In genomic region chr10:8216893-8217292, GRCh38 we compare ENCODE assay signal across 25 cellular contexts.
"Had no signal": no experiment of that assay in that cellular context is flagged by ENCODE, and none has a peak within 500 bp of the region (broad histone marks: within the 10 kb centered on the region; RNA-seq: fewer than 3 reads in every experiment).

No MANE protein-coding gene starts in this region.

- DNase-seq: colonic mucosa; effector CD8-positive, alpha-beta T cell; foreskin keratinocyte; heart left ventricle; hippocampal formation; islet precursor cell; kidney glomerular epithelial cell; left ventricle myocardium superior; lower lobe of right lung; right lobe of liver; small intestine; stimulated activated CD4-positive, alpha-beta T cell treated with anti-CD3 and anti-CD28 coated beads, Interleukin-15, amount 100 ng/mL, for 24 hours; stimulated activated CD4-positive, alpha-beta T cell treated with anti-CD3 and anti-CD28 coated beads, Interleukin-2, amount 100 ng/mL, for 48 hours; stimulated activated naive B cell treated with anti-CD40 and anti-IgM and Interleukin-4, amounts not matched to agents 10 μg/mL and 1 μg/mL and 100 μg/mL, for 72 hours; transverse colon had no signal

- H3K27ac ChIP-seq: colonic mucosa, esophagus muscularis mucosa, foreskin keratinocyte, gastroesophageal sphincter, heart left ventricle, lower lobe of right lung, neural progenitor cell, parathyroid adenoma, right lobe of liver, thoracic aorta, transverse colon, vagina had no signal

- H3K4me3 ChIP-seq: colonic mucosa, esophagus muscularis mucosa, gastroesophageal sphincter, heart left ventricle, lower lobe of right lung, neural progenitor cell, right lobe of liver, thoracic aorta, transverse colon, vagina had no signal

- H3K4me1 ChIP-seq: colonic mucosa, esophagus muscularis mucosa, foreskin keratinocyte, gastroesophageal sphincter, lower lobe of right lung, neural progenitor cell, parathyroid adenoma, right lobe of liver, transverse colon, vagina had no signal

- H3K9me3 Mint-ChIP-seq: dendritic cell treated with granulocyte-macrophage colony-stimulating factor and Interleukin-4, amounts not matched to agents 40 ng/mL and 50 ng/mL, for 4 days; nephron; neural progenitor cell; stimulated activated naive CD8-positive, alpha-beta T cell treated with anti-CD3 and anti-CD28 coated beads, Interleukin-15, Interleukin-2, amounts not matched to agents 100 ng/mL and 50 ng/mL, for 24 hours had no signal

- H3K27me3 ChIP-seq: colonic mucosa, foreskin keratinocyte, heart left ventricle, neural progenitor cell, right lobe of liver, transverse colon, vagina had no signal

- H3K36me3 Mint-ChIP-seq: neural progenitor cell; stimulated activated naive B cell treated with anti-CD40 and anti-IgM and Interleukin-4, amounts not matched to agents 10 μg/mL and 1 μg/mL and 100 μg/mL, for 72 hours had no signal

- H3K4me1 Mint-ChIP-seq: nephron; neural progenitor cell; stimulated activated naive B cell treated with anti-CD40 and anti-IgM and Interleukin-4, amounts not matched to agents 10 μg/mL and 1 μg/mL and 100 μg/mL, for 72 hours had no signal

- ATAC-seq: foreskin keratinocyte; gastroesophageal sphincter; heart left ventricle; left ventricle myocardium superior; lower lobe of right lung; right lobe of liver; stimulated activated naive B cell treated with anti-CD40 and anti-IgM and Interleukin-4, amounts not matched to agents 10 μg/mL and 1 μg/mL and 100 μg/mL, for 72 hours had no signal

- H3K27ac Mint-ChIP-seq: dendritic cell treated with granulocyte-macrophage colony-stimulating factor and Interleukin-4, amounts not matched to agents 40 ng/mL and 50 ng/mL, for 4 days; nephron; neural progenitor cell; progenitor cell of endocrine pancreas; stimulated activated naive B cell treated with anti-CD40 and anti-IgM and Interleukin-4, amounts not matched to agents 10 μg/mL and 1 μg/mL and 100 μg/mL, for 72 hours; stimulated activated naive CD8-positive, alpha-beta T cell treated with anti-CD3 and anti-CD28 coated beads, Interleukin-15, Interleukin-2, amounts not matched to agents 100 ng/mL and 50 ng/mL, for 24 hours had no signal

- H3K36me3 ChIP-seq: colonic mucosa, esophagus muscularis mucosa, gastroesophageal sphincter, heart left ventricle, lower lobe of right lung, neural progenitor cell, right lobe of liver, thoracic aorta, transverse colon, vagina had no signal

- H3K9me3 ChIP-seq: colonic mucosa, esophagus muscularis mucosa, gastroesophageal sphincter, lower lobe of right lung, right lobe of liver, thoracic aorta, transverse colon, vagina had no signal

- H3K4me3 Mint-ChIP-seq: dendritic cell treated with granulocyte-macrophage colony-stimulating factor and Interleukin-4, amounts not matched to agents 40 ng/mL and 50 ng/mL, for 4 days; nephron; neural progenitor cell; stimulated activated naive B cell treated with anti-CD40 and anti-IgM and Interleukin-4, amounts not matched to agents 10 μg/mL and 1 μg/mL and 100 μg/mL, for 72 hours; stimulated activated naive CD8-positive, alpha-beta T cell treated with anti-CD3 and anti-CD28 coated beads, Interleukin-15, Interleukin-2, amounts not matched to agents 100 ng/mL and 50 ng/mL, for 24 hours had no signal

- H3K27me3 Mint-ChIP-seq: stimulated activated naive CD8-positive, alpha-beta T cell treated with anti-CD3 and anti-CD28 coated beads, Interleukin-15, Interleukin-2, amounts not matched to agents 100 ng/mL and 50 ng/mL, for 24 hours had no signal
